In genomic region chr10:32326119-32326518, GRCh38 we compare ENCODE assay signal across 10 cellular contexts. TPM values are rescaled to one million over a fixed set of nuclear protein-coding genes. Genes with fewer than 3 reads are reported as not detected.
A peak's percentile ranks its signal among the peaks of the same experiment; 100 is the strongest.
DNase-seq lines count a peak whose midpoint lies in the region; ATAC-seq lines count a peak whose summit lies in the region.
"Had no signal": no experiment of that assay in that cellular context is flagged by ENCODE, and none has a peak within 500 bp of the region (broad histone marks: within the 10 kb centered on the region; RNA-seq: fewer than 3 reads in every experiment).

No MANE protein-coding gene starts in this region.

- H3K36me3 Mint-ChIP-seq in activated T-helper 2 cell treated with anti-CD3 and anti-CD28 coated beads, Interferon-gamma antibody, Interleukin-2, Interleukin-4, amounts not matched to agents 10 μg/mL and 5 μg/mL and 100 μg/mL, durations not matched to agents 14 hours and 24 hours and 36 hours (ENCODE audit: low read depth) = peaks cover 46% of the 10 kb centered on the region
- peaks cover 24% of the 10 kb centered on the region for H3K36me3 Mint-ChIP-seq in T-helper 2 cell treated with Interferon-gamma antibody and Interleukin-4, amounts not matched to agents 5 μg/mL and 100 μg/mL, for 36 hours (ENCODE audit: low read depth)

- intact Hi-C loops in activated T-helper 2 cell treated with anti-CD3 and anti-CD28 coated beads, Interferon-gamma antibody, Interleukin-2, Interleukin-4, amounts not matched to agents 10 μg/mL and 5 μg/mL and 100 μg/mL, durations not matched to agents 14 hours and 24 hours and 36 hours (cut with micrococcal nuclease) = no loop called here

- H3K9me3 ChIP-seq in BLaER1 = peaks cover 21% of the 10 kb centered on the region; the same call in 1 of the 2 replicates

- DNase-seq in activated T-helper 2 cell treated with anti-CD3 and anti-CD28 coated beads, Interferon-gamma antibody, Interleukin-2, Interleukin-4, amounts not matched to agents 10 μg/mL and 5 μg/mL and 100 μg/mL, durations not matched to agents 14 hours and 24 hours and 36 hours (ENCODE audit: low spot score) = no peak
- DNase-seq in NCI-H748 (lab: John Stamatoyannopoulos, UW; ENCODE audit: unreplicated experiment) = no peak
- no peak for DNase-seq in activated CD4-positive, alpha-beta T cell treated with anti-CD3 and anti-CD28 coated beads for 4 hours
- no peak for DNase-seq in T-helper 2 cell treated with Interferon-gamma antibody and Interleukin-4, amounts not matched to agents 5 μg/mL and 100 μg/mL, for 36 hours (ENCODE audit: low spot score)
- DNase-seq in foreskin melanocyte = no peak
- DNase-seq: kidney glomerular epithelial cell had no signal

- H4K20me1 ChIP-seq in BLaER1 = peaks cover 100% of the 10 kb centered on the region

- H3K9ac ChIP-seq in BLaER1 = no peak overlapping the region; the same call in 1 of the 2 replicates

- H3K27ac ChIP-seq in BLaER1 = no peak overlapping the region
- H3K27ac ChIP-seq: epithelial cell of prostate had no signal

- no peak overlapping the region for H3K4me3 Mint-ChIP-seq in activated T-helper 2 cell treated with anti-CD3 and anti-CD28 coated beads, Interferon-gamma antibody, Interleukin-2, Interleukin-4, amounts not matched to agents 10 μg/mL and 5 μg/mL and 100 μg/mL, durations not matched to agents 14 hours and 24 hours and 36 hours (ENCODE audit: low read depth)
- H3K4me3 Mint-ChIP-seq in T-helper 2 cell treated with Interferon-gamma antibody and Interleukin-4, amounts not matched to agents 5 μg/mL and 100 μg/mL, for 36 hours = no peak overlapping the region

- ATAC-seq in GM18909 (IDR thresholded peaks at IDR 0.05; ENCODE audit: poor library complexity, unreplicated experiment) (peak; percentile 62), HG02763 (IDR thresholded peaks at IDR 0.05; ENCODE audit: unreplicated experiment) (peak; percentile 42)

- no peak overlapping the region for H3K4me3 ChIP-seq in BLaER1

- H3K9me3 Mint-ChIP-seq in activated T-helper 2 cell treated with anti-CD3 and anti-CD28 coated beads, Interferon-gamma antibody, Interleukin-2, Interleukin-4, amounts not matched to agents 10 μg/mL and 5 μg/mL and 100 μg/mL, durations not matched to agents 14 hours and 24 hours and 36 hours = no peaks in the 10 kb centered on the region
- H3K9me3 Mint-ChIP-seq in T-helper 2 cell treated with Interferon-gamma antibody and Interleukin-4, amounts not matched to agents 5 μg/mL and 100 μg/mL, for 36 hours = no peaks in the 10 kb centered on the region

- H3K27me3 Mint-ChIP-seq in activated T-helper 2 cell treated with anti-CD3 and anti-CD28 coated beads, Interferon-gamma antibody, Interleukin-2, Interleukin-4, amounts not matched to agents 10 μg/mL and 5 μg/mL and 100 μg/mL, durations not matched to agents 14 hours and 24 hours and 36 hours (ENCODE audit: low read depth) = no peaks in the 10 kb centered on the region
- H3K27me3 Mint-ChIP-seq in T-helper 2 cell treated with Interferon-gamma antibody and Interleukin-4, amounts not matched to agents 5 μg/mL and 100 μg/mL, for 36 hours (ENCODE audit: low read depth) = no peaks in the 10 kb centered on the region

- peak overlapping the region; percentile 53 for H3K4me2 ChIP-seq in BLaER1

- H3K27me3 ChIP-seq in BLaER1 = no peaks in the 10 kb centered on the region

- peak overlapping the region; percentile 24 for H3K27ac Mint-ChIP-seq in activated T-helper 2 cell treated with anti-CD3 and anti-CD28 coated beads, Interferon-gamma antibody, Interleukin-2, Interleukin-4, amounts not matched to agents 10 μg/mL and 5 μg/mL and 100 μg/mL, durations not matched to agents 14 hours and 24 hours and 36 hours
- no peak overlapping the region for H3K27ac Mint-ChIP-seq in T-helper 2 cell treated with Interferon-gamma antibody and Interleukin-4, amounts not matched to agents 5 μg/mL and 100 μg/mL, for 36 hours

- peaks cover 46% of the 10 kb centered on the region for H3K4me1 ChIP-seq in BLaER1

- peaks cover 42% of the 10 kb centered on the region for H3K36me3 ChIP-seq in BLaER1

- H3K4me1 Mint-ChIP-seq in activated T-helper 2 cell treated with anti-CD3 and anti-CD28 coated beads, Interferon-gamma antibody, Interleukin-2, Interleukin-4, amounts not matched to agents 10 μg/mL and 5 μg/mL and 100 μg/mL, durations not matched to agents 14 hours and 24 hours and 36 hours (ENCODE audit: low read depth) = peaks cover 54% of the 10 kb centered on the region
- H3K4me1 Mint-ChIP-seq in T-helper 2 cell treated with Interferon-gamma antibody and Interleukin-4, amounts not matched to agents 5 μg/mL and 100 μg/mL, for 36 hours (ENCODE audit: low read depth) = peaks cover 42% of the 10 kb centered on the region

RNA-seq across cellular contexts. Expression of gene EPC1, which starts 20.8 kb away (rescaled TPM):
- 35.3 and 35.4 TPM in 2 replicates for total RNA-seq in activated T-helper 2 cell treated with anti-CD3 and anti-CD28 coated beads, Interferon-gamma antibody, Interleukin-2, Interleukin-4, amounts not matched to agents 10 μg/mL and 5 μg/mL and 100 μg/mL, durations not matched to agents 14 hours and 24 hours and 36 hours
